In genomic region chr6:73369563-73369962, GRCh38 we compare ENCODE assay signal across 30 cellular contexts. TPM values are rescaled to one million over a fixed set of nuclear protein-coding genes. Genes with fewer than 3 reads are reported as not detected.
"Had no signal": no experiment of that assay in that cellular context is flagged by ENCODE, and none has a peak within 500 bp of the region (broad histone marks: within the 10 kb centered on the region; RNA-seq: fewer than 3 reads in every experiment).

OOEP (minus strand) TSS chr6:73369897; CDS start chr6:73369792, 105 bp downstream.

- DNase-seq: effector CD8-positive, alpha-beta T cell; endodermal cell; foreskin fibroblast; gastrocnemius medialis; head of caudate nucleus; left ventricle myocardium superior; midbrain; naive thymus-derived CD4-positive, alpha-beta T cell; nucleus accumbens; stimulated activated CD4-positive, alpha-beta T cell treated with anti-CD3 and anti-CD28 coated beads, Interleukin-12 subunit alpha, Interleukin-12 subunit beta, amount 100 ng/mL, for 4 hours; stimulated activated CD4-positive, alpha-beta T cell treated with anti-CD3 and anti-CD28 coated beads, Interleukin-1b, Interleukin-23, amount 100 ng/mL, for 48 hours; stimulated activated CD4-positive, alpha-beta T cell treated with anti-CD3 and anti-CD28 coated beads, Interleukin-4, amount 100 ng/mL, for 1 hour; stimulated activated CD8-positive, alpha-beta memory T cell treated with anti-CD3 and anti-CD28 coated beads, Interleukin-4, amount 100 ng/mL, for 48 hours; stimulated activated naive CD4-positive, alpha-beta T cell; stimulated activated naive CD8-positive, alpha-beta T cell treated with anti-CD3 and anti-CD28 coated beads, Interleukin-15, amount 100 ng/mL, for 72 hours; thyroid gland; trophoblast cell had no signal

- H3K9me3 ChIP-seq: gastrocnemius medialis, prostate gland, thyroid gland, vagina had no signal

- ATAC-seq: esophagus mucosa; gastrocnemius medialis; left ventricle myocardium superior; naive thymus-derived CD4-positive, alpha-beta T cell; sciatic nerve; stimulated activated naive CD8-positive, alpha-beta T cell treated with anti-CD3 and anti-CD28 coated beads, Interleukin-15, amount 100 ng/mL, for 72 hours had no signal

- H3K27me3 ChIP-seq: gastrocnemius medialis, neural progenitor cell, right atrium auricular region, suprapubic skin, thyroid gland, vagina had no signal

- H3K27ac Mint-ChIP-seq: dendritic cell treated with granulocyte-macrophage colony-stimulating factor and Interleukin-4, amounts not matched to agents 40 ng/mL and 50 ng/mL, for 4 days; memory B cell; naive thymus-derived CD4-positive, alpha-beta T cell; nephron; neural progenitor cell; stimulated activated naive CD8-positive, alpha-beta T cell treated with anti-CD3 and anti-CD28 coated beads, Interleukin-15, amount 100 ng/mL, for 72 hours had no signal

- H3K36me3 ChIP-seq: gastrocnemius medialis, neural progenitor cell, prostate gland, right atrium auricular region, suprapubic skin, thyroid gland, vagina had no signal

- H3K9me3 Mint-ChIP-seq: dendritic cell treated with granulocyte-macrophage colony-stimulating factor and Interleukin-4, amounts not matched to agents 40 ng/mL and 50 ng/mL, for 4 days had no signal

- H3K4me1 Mint-ChIP-seq: memory B cell; naive thymus-derived CD4-positive, alpha-beta T cell; nephron; stimulated activated naive CD8-positive, alpha-beta T cell treated with anti-CD3 and anti-CD28 coated beads, Interleukin-15, amount 100 ng/mL, for 72 hours had no signal

- H2AFZ ChIP-seq: neural progenitor cell had no signal

- H3K4me3 ChIP-seq: gastrocnemius medialis, lung, neural progenitor cell, prostate gland, right atrium auricular region, smooth muscle cell, suprapubic skin, thyroid gland, vagina had no signal

- H3K36me3 Mint-ChIP-seq: memory B cell, neural progenitor cell had no signal

- H3K27ac ChIP-seq: epithelial cell of prostate, gastrocnemius medialis, neural progenitor cell, prostate gland, right atrium auricular region, suprapubic skin, thyroid gland, vagina had no signal

- H3K4me3 Mint-ChIP-seq: dendritic cell treated with granulocyte-macrophage colony-stimulating factor and Interleukin-4, amounts not matched to agents 40 ng/mL and 50 ng/mL, for 4 days; endodermal cell; memory B cell; naive thymus-derived CD4-positive, alpha-beta T cell; nephron; neural progenitor cell; stimulated activated naive CD8-positive, alpha-beta T cell treated with anti-CD3 and anti-CD28 coated beads, Interleukin-15, amount 100 ng/mL, for 72 hours had no signal

- H3K4me2 ChIP-seq: neural progenitor cell, smooth muscle cell had no signal

- H3K27me3 Mint-ChIP-seq: dendritic cell treated with granulocyte-macrophage colony-stimulating factor and Interleukin-4, amounts not matched to agents 40 ng/mL and 50 ng/mL, for 4 days; stimulated activated naive CD8-positive, alpha-beta T cell treated with anti-CD3 and anti-CD28 coated beads, Interleukin-15, amount 100 ng/mL, for 72 hours had no signal

- H3K4me1 ChIP-seq: gastrocnemius medialis, neural progenitor cell, prostate gland, right atrium auricular region, suprapubic skin, thyroid gland, vagina had no signal

- H3K9ac ChIP-seq: neural progenitor cell had no signal

RNA-seq across cellular contexts. Expression of gene OOEP, which starts in this region (rescaled TPM):
- polyA plus RNA-seq: naive thymus-derived CD4-positive, alpha-beta T cell; smooth muscle cell had no signal
